Comparison of ENCODE assay signal across 8 cellular contexts in the genomic region with DNA sequence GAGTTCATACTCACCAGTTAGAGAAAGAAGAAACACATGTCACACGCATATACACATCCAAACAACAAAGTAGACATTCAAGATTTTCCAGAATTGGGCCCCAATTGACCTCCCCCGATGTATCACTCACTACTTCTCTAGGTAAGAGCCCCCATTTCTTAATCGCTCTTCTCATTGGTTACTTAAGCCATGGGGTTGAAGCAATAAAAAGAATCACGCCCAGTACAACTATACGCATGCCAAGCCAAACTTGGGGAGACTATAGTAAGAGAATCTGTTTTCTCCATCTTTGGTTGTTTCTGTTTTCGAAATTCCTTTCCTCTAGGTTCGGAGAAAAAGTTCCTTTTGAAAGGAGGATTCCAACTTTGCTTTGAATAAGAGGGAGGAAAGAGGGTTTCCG. TPM values are rescaled to one million over a fixed set of nuclear protein-coding genes. Genes with fewer than 3 reads are reported as not detected.
DNase-seq lines count a peak whose midpoint lies in the region; TF ChIP-seq lines count a peak whose summit lies in the region.

No MANE protein-coding gene starts in this region.

- H3K27ac ChIP-seq in coronary artery, result peak overlapping the region; percentile 85 to 90

- DNase-seq in NCI-H1105 treated with DMSO at 0.1 percent for 48 hours (lab: John Stamatoyannopoulos, UW) (peak; percentile 34), NCI-H1105 (lab: John Stamatoyannopoulos, UW) (no peak), NCI-H69 (lab: John Stamatoyannopoulos, UW) (peak; percentile 49), coronary artery (ENCODE audit: low spot score) (no peak), medulla oblongata (ENCODE audit: extremely low spot score) (peak; percentile 24), type B pancreatic cell (ENCODE audit: extremely low spot score, unreplicated experiment) (no peak), amygdala (lab: John Stamatoyannopoulos, UW) (no peak), retina (no peak)

- H3K4me3 ChIP-seq in coronary artery, result peak overlapping the region; percentile 77

- peak overlapping the region; percentile 92 for H3K27ac Mint-ChIP-seq in type B pancreatic cell

- TF ChIP-seq CTCF in coronary artery (IDR thresholded peaks at IDR 0.05) (no peak), type B pancreatic cell (conservative IDR thresholded peaks at IDR 0.05) (no peak)

- H3K4me1 Mint-ChIP-seq in type B pancreatic cell (ENCODE audit: unreplicated experiment), result peaks cover 18% of the 10 kb centered on the region

- peaks cover 34% of the 10 kb centered on the region for H3K27me3 Mint-ChIP-seq in type B pancreatic cell

- H3K36me3 Mint-ChIP-seq in type B pancreatic cell, result peaks cover 20% of the 10 kb centered on the region

- H3K4me3 Mint-ChIP-seq in type B pancreatic cell, result peak overlapping the region; percentile 95

- no peaks in the 10 kb centered on the region for H3K9me3 Mint-ChIP-seq in type B pancreatic cell

RNA-seq across cellular contexts. Expression of a gene that starts 0.5 kb away (rescaled TPM):
- 37.5 and 49.4 TPM in 2 replicates for total RNA-seq in type B pancreatic cell (ENCODE audit: low replicate concordance)

RNA-seq across cellular contexts. Expression of a gene that starts 33.5 kb away (rescaled TPM):
- 41.8 and 45.0 TPM in 2 replicates for total RNA-seq in type B pancreatic cell (ENCODE audit: low replicate concordance)

Comparison
In these comparisons a context has a peak if more than half of its experiments do, and no peak if none do; other contexts are left out.
1. DNase-seq: peak in NCI-H1105 treated with DMSO at 0.1 percent for 48 hours (single experiment), NCI-H69 (single experiment) and medulla oblongata (single experiment); none in NCI-H1105 (single experiment), coronary artery (single experiment), type B pancreatic cell (single experiment), amygdala (0 of 56) and retina (single experiment).